In genomic region chr19:30854661-30855060, GRCh38 we compare ENCODE assay signal across 28 cellular contexts.
"Had no signal": no experiment of that assay in that cellular context is flagged by ENCODE, and none has a peak within 500 bp of the region (broad histone marks: within the 10 kb centered on the region; RNA-seq: fewer than 3 reads in every experiment).

No MANE protein-coding gene starts in this region.

- H3K9me3 ChIP-seq: pancreas, prostate gland, right lobe of liver, sigmoid colon, suprapubic skin, testis, tibial artery, transverse colon, upper lobe of right lung, vagina had no signal

- H3K36me3 ChIP-seq: neural progenitor cell, pancreas, prostate gland, right lobe of liver, sigmoid colon, suprapubic skin, tibial artery, transverse colon, upper lobe of right lung, vagina had no signal

- H3K27ac Mint-ChIP-seq: naive B cell; naive thymus-derived CD8-positive, alpha-beta T cell; natural killer cell treated with Interleukin-12 subunit alpha and Interleukin-12 subunit beta and Interleukin-15 and Interleukin-18, amount 100 ng/mL, for 72 hours; neural progenitor cell; stimulated activated effector memory CD8-positive, alpha-beta T cell treated with anti-CD3 and anti-CD28 coated beads, Interleukin-12 subunit alpha, Interleukin-12 subunit beta, amount 100 ng/mL, for 72 hours; stimulated activated naive CD8-positive, alpha-beta T cell treated with anti-CD3 and anti-CD28 coated beads, Interleukin-15, amount 100 ng/mL, for 72 hours; type B pancreatic cell had no signal

- DNase-seq: naive B cell; naive thymus-derived CD8-positive, alpha-beta T cell; occipital lobe; pancreas; retina; right cardiac atrium; right lobe of liver; sigmoid colon; small intestine; stimulated activated CD4-positive, alpha-beta T cell treated with anti-CD3 and anti-CD28 coated beads, Interleukin-15, amount 100 ng/mL, for 24 hours; stimulated activated CD4-positive, alpha-beta T cell treated with anti-CD3 and anti-CD28 coated beads, Interleukin-2, amount 100 ng/mL, for 24 hours; stimulated activated CD4-positive, alpha-beta T cell treated with anti-CD3 and anti-CD28 coated beads, Interleukin-2, amount 100 ng/mL, for 48 hours; stimulated activated CD4-positive, alpha-beta T cell treated with anti-CD3 and anti-CD28 coated beads, Interleukin-4, amount 100 ng/mL, for 24 hours; stimulated activated naive CD4-positive, alpha-beta T cell; stimulated activated naive CD8-positive, alpha-beta T cell treated with anti-CD3 and anti-CD28 coated beads, Interleukin-15, amount 100 ng/mL, for 72 hours; stimulated activated naive CD8-positive, alpha-beta T cell treated with anti-CD3 and anti-CD28 coated beads, Interleukin-15, Interleukin-2, amounts not matched to agents 100 U/mL and 50 U/mL, for 24 hours; substantia nigra; testis; transverse colon; upper lobe of right lung had no signal

- H3K36me3 Mint-ChIP-seq: naive B cell; naive thymus-derived CD8-positive, alpha-beta T cell; natural killer cell treated with Interleukin-12 subunit alpha and Interleukin-12 subunit beta and Interleukin-15 and Interleukin-18, amount 100 ng/mL, for 72 hours; neural progenitor cell; stimulated activated effector memory CD8-positive, alpha-beta T cell treated with anti-CD3 and anti-CD28 coated beads, Interleukin-12 subunit alpha, Interleukin-12 subunit beta, amount 100 ng/mL, for 72 hours; type B pancreatic cell had no signal

- H3K27me3 ChIP-seq: neural progenitor cell, pancreas, right lobe of liver, sigmoid colon, suprapubic skin, testis, tibial artery, transverse colon, upper lobe of right lung, vagina had no signal

- H3K9me3 Mint-ChIP-seq: natural killer cell treated with Interleukin-12 subunit alpha and Interleukin-12 subunit beta and Interleukin-15 and Interleukin-18, amount 100 ng/mL, for 72 hours; neural progenitor cell; stimulated activated effector memory CD8-positive, alpha-beta T cell treated with anti-CD3 and anti-CD28 coated beads, Interleukin-12 subunit alpha, Interleukin-12 subunit beta, amount 100 ng/mL, for 72 hours; type B pancreatic cell had no signal

- H3K27me3 Mint-ChIP-seq: naive B cell had no signal

- H3K4me1 Mint-ChIP-seq: naive B cell; naive thymus-derived CD8-positive, alpha-beta T cell; neural progenitor cell; stimulated activated effector memory CD8-positive, alpha-beta T cell treated with anti-CD3 and anti-CD28 coated beads, Interleukin-12 subunit alpha, Interleukin-12 subunit beta, amount 100 ng/mL, for 72 hours; stimulated activated naive CD8-positive, alpha-beta T cell treated with anti-CD3 and anti-CD28 coated beads, Interleukin-15, amount 100 ng/mL, for 72 hours had no signal

- H3K4me3 ChIP-seq: neural progenitor cell, pancreas, prostate gland, right lobe of liver, sigmoid colon, suprapubic skin, testis, tibial artery, transverse colon, upper lobe of right lung, vagina had no signal

- H3K4me1 ChIP-seq: neural progenitor cell, pancreas, prostate gland, right lobe of liver, suprapubic skin, testis, tibial artery, upper lobe of right lung, vagina had no signal

- H3K4me3 Mint-ChIP-seq: naive B cell; naive thymus-derived CD8-positive, alpha-beta T cell; natural killer cell treated with Interleukin-12 subunit alpha and Interleukin-12 subunit beta and Interleukin-15 and Interleukin-18, amount 100 ng/mL, for 72 hours; neural progenitor cell; stimulated activated effector memory CD8-positive, alpha-beta T cell treated with anti-CD3 and anti-CD28 coated beads, Interleukin-12 subunit alpha, Interleukin-12 subunit beta, amount 100 ng/mL, for 72 hours; stimulated activated naive CD8-positive, alpha-beta T cell treated with anti-CD3 and anti-CD28 coated beads, Interleukin-15, amount 100 ng/mL, for 72 hours; type B pancreatic cell had no signal

- H3K27ac ChIP-seq: neural progenitor cell, pancreas, prostate gland, right lobe of liver, sigmoid colon, suprapubic skin, testis, tibial artery, transverse colon, upper lobe of right lung, vagina had no signal
